ENCODE assay signal across 10 cellular contexts in the genomic region with DNA sequence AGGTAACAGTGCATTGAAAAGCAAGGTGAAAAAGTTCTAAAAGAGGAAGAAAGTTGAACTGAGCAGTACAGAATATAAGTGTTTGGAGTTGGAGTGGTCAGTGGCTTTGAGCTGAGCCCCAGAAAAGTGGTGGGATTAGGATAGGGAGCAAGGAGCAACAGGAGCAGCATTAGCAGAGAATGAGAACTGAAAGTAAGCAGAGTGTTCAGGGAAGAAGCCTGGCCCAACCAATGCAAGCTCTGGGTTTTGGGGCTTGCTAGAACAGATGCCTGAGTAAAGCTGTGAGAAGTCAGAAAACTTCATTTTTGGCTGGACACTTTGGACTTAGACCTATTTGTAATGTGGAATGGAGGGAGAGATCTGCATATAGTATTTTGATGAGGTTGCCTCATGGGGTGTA. TPM values are rescaled to one million over a fixed set of nuclear protein-coding genes. Genes with fewer than 3 reads are reported as not detected.
DNase-seq lines count a peak whose midpoint lies in the region; ATAC-seq, FAIRE-seq and TF ChIP-seq lines count a peak whose summit lies in the region.
"Had no signal": no experiment of that assay in that cellular context is flagged by ENCODE, and none has a peak within 500 bp of the region (broad histone marks: within the 10 kb centered on the region; RNA-seq: fewer than 3 reads in every experiment).

No MANE protein-coding gene starts in this region.

- H3K9me3 ChIP-seq in CD4-positive, alpha-beta T cell (ENCODE audit: control insufficient read depth, low read length), result no peaks in the 10 kb centered on the region
- no peaks in the 10 kb centered on the region for H3K9me3 ChIP-seq in GM12878 (replicated peaks; ENCODE audit: control insufficient read depth, insufficient read depth, low read length)

- SMC1A ChIA-PET in GM12878 (lab: Charles Lee; ENCODE audit: uncharacterized antibody, unreplicated experiment), result interaction anchor here (0.6 to 7.2 kb wide), 12 partner anchors 8 to 275 kb away, joined by 3 to 45 read pairs (median 4); no protein-coding TSS in a partner anchor

- POLR2A ChIA-PET in CD4-positive, alpha-beta T cell (lab: Charles Lee), result no interaction called here
- POLR2A ChIA-PET in GM12878 (lab: Charles Lee), result interaction anchor here (1.1 to 3.2 kb wide), 5 partner anchors 9 to 31 kb away, joined by 3 to 35 read pairs (median 5); no protein-coding TSS in a partner anchor

- BruUV-seq in GM12878 (replicated peaks; lab: Mats Ljungman, UMichigan), result no TSS peak

- peaks cover 2% of the 10 kb centered on the region for H3K9me3 Mint-ChIP-seq in CD4-positive, alpha-beta T cell

- H3K27ac Mint-ChIP-seq in CD4-positive, alpha-beta T cell, result peak overlapping the region; percentile 1

- no peak for TF ChIP-seq EP300 in GM12878 (IDR thresholded peaks at IDR 0.05; ENCODE audit: borderline replicate concordance in 1 of 2, control insufficient read depth in 1 of 2, low read depth in 2 of 2, low read length in 2 of 2)

- peak overlapping the region; percentile 63 for H3K4me2 ChIP-seq in GM12878 (ENCODE audit: control insufficient read depth, insufficient read depth)

- no peaks in the 10 kb centered on the region for H3K27me3 ChIP-seq in CD4-positive, alpha-beta T cell (ENCODE audit: control insufficient read depth, insufficient read depth, low read length)
- no peaks in the 10 kb centered on the region for H3K27me3 ChIP-seq in GM12878 (replicated peaks in 1 of 2; ENCODE audit: control insufficient read depth in 2 of 2, insufficient read depth in 2 of 2, low read length in 1 of 2)
- H3K27me3 ChIP-seq: heart right ventricle had no signal

- H3K4me1 Mint-ChIP-seq in CD4-positive, alpha-beta T cell (ENCODE audit: low read depth), result peaks cover 86% of the 10 kb centered on the region

- no peak overlapping the region for H3K4me3 Mint-ChIP-seq in CD4-positive, alpha-beta T cell

- H3K9ac ChIP-seq in GM12878 (ENCODE audit: control insufficient read depth, insufficient read depth, low read length), result peak overlapping the region; percentile 41

- intact Hi-C loops in CD4-positive, alpha-beta T cell (cut with DNase I, micrococcal nuclease), result no loop called here
- intact Hi-C loops in GM12878 (cut with micrococcal nuclease; ENCODE audit: unreplicated experiment) (loop anchor here (2.0 to 5.0 kb wide), 2 partner anchors 14 to 265 kb away; a partner anchor contains a TSS), Right ventricle myocardium inferior (cut with DNase I) (no loop called here)

- H4K20me1 ChIP-seq in GM12878 (ENCODE audit: control insufficient read depth, insufficient read depth), result no peaks in the 10 kb centered on the region

- TF ChIP-seq CTCF in CD4-positive, alpha-beta T cell (IDR thresholded peaks at IDR 0.05), result no peak
- no peak for TF ChIP-seq CTCF in GM12878 (IDR thresholded peaks at IDR 0.05 in 2 of 3, conservative IDR thresholded peaks at IDR 0.05 in 1 of 3; ENCODE audit: control insufficient read depth in 2 of 3, extremely low read depth in 1 of 3, insufficient read depth in 1 of 3, low read depth in 3 of 3, low read length in 3 of 3)

- in situ Hi-C loops in GM12878 (cut with MboI), result no loop called here

- FAIRE-seq in GM12878 (lab: Jason Lieb, UNC), result peak; percentile 49

- no peak for TF ChIP-seq POLR2A in GM12878 (IDR thresholded peaks at IDR 0.05; ENCODE audit: low read depth, low read length)

- RAD21 ChIA-PET in GM12878 (lab: Charles Lee; ENCODE audit: unreplicated experiment), result interaction anchor here (0.8 to 6.3 kb wide), 5 partner anchors 10 to 91 kb away, joined by 3 to 111 read pairs (median 3); no protein-coding TSS in a partner anchor

- peaks cover 89% of the 10 kb centered on the region for H3K79me2 ChIP-seq in GM12878 (ENCODE audit: control insufficient read depth, insufficient read depth, low read length)

- H3K36me3 ChIP-seq in GM12878 (ENCODE audit: control insufficient read depth in 2 of 2, insufficient read depth in 2 of 2, low read length in 1 of 2), result peaks cover 0 to 7% of the 10 kb centered on the region in 2 experiments; a peak in 2 of 4 replicates

- H3K4me1 ChIP-seq in GM12878 (ENCODE audit: control insufficient read depth, insufficient read depth, low read length), result peaks cover 43% of the 10 kb centered on the region

- H3K27ac ChIP-seq in CD4-positive, alpha-beta T cell (ENCODE audit: low read depth, low read length), result no peak overlapping the region
- H3K27ac ChIP-seq in GM12878 (ENCODE audit: control insufficient read depth, insufficient read depth), result peak overlapping the region; percentile 83
- H3K27ac ChIP-seq: skin epidermis had no signal

- CTCF ChIA-PET in CD4-positive, alpha-beta T cell (lab: Charles Lee), result no interaction called here
- CTCF ChIA-PET in GM12878 (lab: Yijun Ruan, JAX), result interaction anchor here (1.2 to 4.8 kb wide), 5 partner anchors 8 to 373 kb away, joined by 3 to 37 read pairs (median 5); no protein-coding TSS in a partner anchor

- H3K4me3 ChIP-seq in GM12878, result peak overlapping the region; percentile 25; the same call in 1 of the 2 replicates
- H3K4me3 ChIP-seq: heart right ventricle, skin epidermis had no signal

- no peak overlapping the region for H2AFZ ChIP-seq in GM12878 (ENCODE audit: control insufficient read depth, low read depth, low read length)

- H3K27me3 Mint-ChIP-seq in CD4-positive, alpha-beta T cell, result no peaks in the 10 kb centered on the region

- DNase-seq in CD4-positive, alpha-beta T cell, result no peak
- DNase-seq in GM12878 (ENCODE audit: low read depth, low spot score), result no peak
- no peak for DNase-seq in Right ventricle myocardium inferior (ENCODE audit: missing footprints)
- DNase-seq in OCI-M1 (lab: John Stamatoyannopoulos, UW), result no peak
- DNase-seq in A172 (ENCODE audit: low spot score), result no peak
- DNase-seq: heart right ventricle had no signal

- ATAC-seq in CD4-positive, alpha-beta T cell (ENCODE audit: poor library complexity), result no peak
- peak; percentile 29 for ATAC-seq in GM19324 (IDR thresholded peaks at IDR 0.05; ENCODE audit: low FRiP score, unreplicated experiment)
- ATAC-seq in HG03064 (IDR thresholded peaks at IDR 0.05; ENCODE audit: low read depth, unreplicated experiment), result peak; percentile 44
- peak; percentile 53 for ATAC-seq in GM12878
- no peak for ATAC-seq in Right ventricle myocardium inferior
- ATAC-seq in GM18873 (IDR thresholded peaks at IDR 0.05; ENCODE audit: low FRiP score, unreplicated experiment), result no peak
- ATAC-seq: heart right ventricle had no signal

- TF ChIP-seq RAD21 in GM12878 (IDR thresholded peaks at IDR 0.05; ENCODE audit: insufficient read depth, low read depth, low read length), result no peak

- peaks cover 69% of the 10 kb centered on the region for H3K36me3 Mint-ChIP-seq in CD4-positive, alpha-beta T cell (ENCODE audit: low read depth)

TF ChIP-seq in GM12878, 131 proteins besides CTCF, POLR2A, EP300 and RAD21:
- TF ChIP-seq IKZF2 (IDR thresholded peaks at IDR 0.05) (peak; percentile 46 to 61; a peak in 3 of 4 replicates), DPF2 (IDR thresholded peaks at IDR 0.05) (no peak), SPI1 (IDR thresholded peaks at IDR 0.05; ENCODE audit: borderline replicate concordance, insufficient read depth, low read depth, low read length) (peak; percentile 54), IKZF1 (conservative IDR thresholded peaks at IDR 0.05) (0 out of 2 replicates have a peak, but pooled peaks have one; percentile 33)

RNA-seq across cellular contexts. Expression of a gene that starts 17.8 kb away (rescaled TPM):
- 10 to 100 TPM; 57.1 to 58.4 TPM for total RNA-seq in CD4-positive, alpha-beta T cell
- 38.3 and 39.7 TPM in 2 replicates for total RNA-seq in GM12878 (2013; cell fraction: nucleolus; rRNA removed)
- total RNA-seq in GM12878 (2014; rRNA removed), result 16.5 TPM in 2 replicates
- 17.2 and 17.8 TPM in 2 replicates for total RNA-seq in GM12878 (2014; rRNA removed; fragmentation: Illumina TruSeq; extraction: Trizol)
- 22.4 and 27.2 TPM in 2 replicates for total RNA-seq in GM12878 (2021)
- polyA plus RNA-seq in GM12878 (2011; ENCODE audit: low read depth), result 9.6 TPM
- polyA plus RNA-seq in GM12878 (2011; rRNA removed), result 15.0 and 15.2 TPM in 2 replicates
- polyA plus RNA-seq in GM12878 (2011; cell fraction: cytosol; rRNA removed), result 11.4 and 12.2 TPM in 2 replicates
- polyA plus RNA-seq in GM12878 (2011; cell fraction: nucleus; rRNA removed), result 20.8 and 25.7 TPM in 2 replicates
- 12.5 and 13.0 TPM in 2 replicates for polyA plus RNA-seq in GM12878 (2012)
- 14.4 and 17.9 TPM in 2 replicates for polyA plus RNA-seq in GM12878 (2014; fragmentation: Illumina TruSeq; extraction: Trizol)
- polyA plus RNA-seq in GM12878 (2014; fragmentation: Nextera tagmentation; extraction: Ambion mirVana), result 1 to 10 TPM; 5.9 to 6.3 TPM
- polyA plus RNA-seq in GM12878 (2014; rRNA removed), result 11.8 and 13.6 TPM in 2 replicates
- 10 to 100 TPM; 18.6 to 19.4 TPM for polyA plus RNA-seq in GM12878 (2016; fragmentation: Nextera tagmentation; extraction: Ambion mirVana)
- 25.3 and 25.9 TPM in 2 replicates for polyA minus RNA-seq in GM12878 (2011; rRNA and poly(A)+ RNA removed)
- 9.2 and 10.0 TPM in 2 replicates for polyA minus RNA-seq in GM12878 (2011; cell fraction: cytosol; rRNA and poly(A)+ RNA removed)
- polyA minus RNA-seq in GM12878 (2011; cell fraction: nucleus; rRNA and poly(A)+ RNA removed), result 11.4 and 23.8 TPM in 2 replicates
- 24.3 TPM for total RNA-seq in Right ventricle myocardium inferior
- total RNA-seq in A172 (2014; rRNA removed; shearing (Covaris generic)), result 16.3 and 17.7 TPM in 2 replicates

Comparison
In these comparisons a context has a peak if more than half of its experiments do, and no peak if none do; other contexts are left out.
1. ATAC-seq: peak in GM19324 (single experiment), HG03064 (single experiment) and GM12878 (single experiment); none in CD4-positive, alpha-beta T cell (single experiment), Right ventricle myocardium inferior (single experiment) and GM18873 (single experiment).